32 cellular contexts compared by ENCODE assay signal in the genomic region with DNA sequence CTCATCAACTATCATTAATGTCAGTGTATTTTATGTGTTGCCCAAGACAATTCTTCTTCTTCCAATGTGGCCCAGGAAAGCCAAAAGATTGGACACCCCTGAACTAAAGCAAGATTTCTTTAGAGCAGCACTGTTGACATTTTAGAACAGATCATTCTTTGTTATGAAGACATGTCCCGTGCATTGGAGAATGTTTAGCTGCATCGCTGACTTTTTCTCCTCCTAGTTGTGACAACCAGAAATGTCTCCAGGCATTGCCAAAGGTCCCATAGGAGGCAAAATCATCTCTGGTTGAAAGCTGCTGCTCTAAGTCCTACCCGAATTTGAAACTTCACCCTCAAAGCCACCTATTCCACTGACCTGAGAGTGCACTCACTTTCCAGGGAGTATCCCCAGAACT.
"Had no signal": no experiment of that assay in that cellular context is flagged by ENCODE, and none has a peak within 500 bp of the region (broad histone marks: within the 10 kb centered on the region; RNA-seq: fewer than 3 reads in every experiment).

No MANE protein-coding gene starts in this region.

- H3K27me3 ChIP-seq: ascending aorta, body of pancreas, brain microvascular endothelial cell, breast epithelium had no signal

- DNase-seq: activated effector memory CD4-positive, alpha-beta T cell treated with anti-CD3 and anti-CD28 coated beads, Interleukin-2, amount 50 U/mL, for 16 hours; activated effector memory CD4-positive, alpha-beta T cell treated with Interleukin-2 at 50 U/mL for 16 hours; activated gamma-delta T cell; activated gamma-delta T cell treated with Interleukin-2 at 50 U/mL for 16 hours; activated naive CD4-positive, alpha-beta T cell; activated naive CD4-positive, alpha-beta T cell treated with anti-CD3 and anti-CD28 coated beads for 36 hours; activated naive CD4-positive, alpha-beta T cell treated with anti-CD3 and anti-CD28 coated beads, Interleukin-2, amount 10 ng/mL, durations not matched to agents 7 days and 5 days; activated naive CD4-positive, alpha-beta T cell treated with anti-CD3 and anti-CD28 coated beads, Interleukin-2, amount 50 U/mL, for 16 hours; activated naive CD4-positive, alpha-beta T cell treated with Interleukin-2 at 50 U/mL for 16 hours; activated naive CD8-positive, alpha-beta T cell treated with anti-CD3 and anti-CD28 coated beads for 36 hours; activated naive CD8-positive, alpha-beta T cell treated with anti-CD3 and anti-CD28 coated beads, Interleukin-2, amount 10 ng/mL, durations not matched to agents 7 days and 5 days; activated naive CD8-positive, alpha-beta T cell treated with anti-CD3 and anti-CD28 coated beads, Interleukin-2, amount 50 U/mL, for 24 hours; activated T-cell treated with anti-CD3 and anti-CD28 coated beads, Interleukin-2, amount 50 U/mL, for 1 hour; activated T-cell treated with anti-CD3 and anti-CD28 coated beads, Interleukin-2, amount 50 U/mL, for 24 hours; activated T-cell treated with anti-CD3 and anti-CD28 coated beads, Interleukin-2, amount 50 U/mL, for 4 hours; activated T-cell treated with anti-CD3 and anti-CD28 coated beads, Interleukin-2, amount 50 U/mL, for 48 hours; activated T-cell treated with anti-CD3 and anti-CD28 coated beads, Interleukin-2, amount 50 U/mL, for 72 hours; adrenal gland; amniotic stem cell; amygdala; anterior cingulate cortex; aorta; body of pancreas; brain microvascular endothelial cell; caudate nucleus; central memory CD4-positive, alpha-beta T cell; cerebellar nuclear complex had no signal

- H3K36me3 ChIP-seq: adrenal gland, ascending aorta, brain microvascular endothelial cell, breast epithelium, cardiac muscle cell had no signal

- H3K4me3 ChIP-seq: adrenal gland, ascending aorta, body of pancreas, breast epithelium, cardiac muscle cell had no signal

- H3K27ac ChIP-seq: adrenal gland, ascending aorta, body of pancreas, brain microvascular endothelial cell, breast epithelium, cardiac muscle cell had no signal

- H3K9me3 ChIP-seq: adrenal gland, ascending aorta, body of pancreas, breast epithelium had no signal

- ATAC-seq: activated naive CD4-positive, alpha-beta T cell treated with anti-CD3 and anti-CD28 coated beads, Interleukin-2, amount 50 U/mL, for 72 hours; activated naive CD8-positive, alpha-beta T cell treated with anti-CD3 and anti-CD28 coated beads, Interleukin-2, amount 50 U/mL, for 24 hours; activated T-cell treated with anti-CD3 and anti-CD28 coated beads, Interleukin-2, amount 50 U/mL, for 4 hours; activated T-cell treated with anti-CD3 and anti-CD28 coated beads, Interleukin-2, amount 50 U/mL, for 72 hours; activated T-helper 17 cell treated with anti-CD3 and anti-CD28 coated beads, Interleukin-2, amount 50 U/mL, for 72 hours; body of pancreas had no signal

- H3K4me1 ChIP-seq: adrenal gland, ascending aorta, body of pancreas, breast epithelium had no signal
